Comparison of ENCODE assay signal across 36 cellular contexts in genomic region chr12:48775991-48776649, GRCh38. TPM values are rescaled to one million over a fixed set of nuclear protein-coding genes. Genes with fewer than 3 reads are reported as not detected.
"Had no signal": no experiment of that assay in that cellular context is flagged by ENCODE, and none has a peak within 500 bp of the region (broad histone marks: within the 10 kb centered on the region; RNA-seq: fewer than 3 reads in every experiment).

No MANE protein-coding gene starts in this region.

- H3K4me3 ChIP-seq: adrenal gland, ascending aorta, breast epithelium, cardiac muscle cell, esophagus muscularis mucosa, gastrocnemius medialis had no signal

- H3K9me3 ChIP-seq: adrenal gland, ascending aorta, breast epithelium, esophagus muscularis mucosa, gastrocnemius medialis had no signal

- ATAC-seq: activated CD4-positive, CD25-positive, alpha-beta regulatory T cell treated with anti-CD3 and anti-CD28 coated beads, Interleukin-2, amount 50 U/mL, for 24 hours; activated CD8-positive, alpha-beta T cell treated with anti-CD3 and anti-CD28 coated beads for 36 hours; activated naive CD8-positive, alpha-beta T cell treated with anti-CD3 and anti-CD28 coated beads, Interleukin-2, amount 50 U/mL, for 24 hours; activated T-cell treated with anti-CD3 and anti-CD28 coated beads, Interleukin-2, amount 50 U/mL, for 4 hours; effector memory CD8-positive, alpha-beta T cell; foreskin keratinocyte; gastrocnemius medialis; T-helper 17 cell had no signal

- H3K27me3 ChIP-seq: adrenal gland, ascending aorta, breast epithelium, cardiac muscle cell, esophagus muscularis mucosa, foreskin keratinocyte, gastrocnemius medialis had no signal

- H3K27me3 Mint-ChIP-seq: activated CD8-positive, alpha-beta T cell treated with anti-CD3 and anti-CD28 coated beads for 36 hours; activated naive CD4-positive, alpha-beta T cell treated with anti-CD3 and anti-CD28 coated beads, Interleukin-2, amount 50 U/mL, for 24 hours; activated naive CD8-positive, alpha-beta T cell treated with anti-CD3 and anti-CD28 coated beads for 36 hours; activated naive CD8-positive, alpha-beta T cell treated with anti-CD3 and anti-CD28 coated beads, Interleukin-2, amount 50 U/mL, for 24 hours; brain had no signal

- FAIRE-seq: colon had no signal

- H3K4me3 Mint-ChIP-seq: activated B cell treated with CpG ODN at 0.5 μM for 24 hours; activated CD8-positive, alpha-beta T cell treated with anti-CD3 and anti-CD28 coated beads for 36 hours; activated naive CD4-positive, alpha-beta T cell treated with anti-CD3 and anti-CD28 coated beads for 36 hours; activated naive CD4-positive, alpha-beta T cell treated with anti-CD3 and anti-CD28 coated beads, Interleukin-2, amount 50 U/mL, for 24 hours; activated naive CD8-positive, alpha-beta T cell treated with anti-CD3 and anti-CD28 coated beads for 36 hours; activated naive CD8-positive, alpha-beta T cell treated with anti-CD3 and anti-CD28 coated beads, Interleukin-2, amount 50 U/mL, for 24 hours; activated T-cell treated with anti-CD3 and anti-CD28 coated beads, Interleukin-2, amount 50 U/mL, for 4 hours; brain; central memory CD8-positive, alpha-beta T cell; effector memory CD8-positive, alpha-beta T cell; T-helper 17 cell; T-helper 2 cell treated with Interferon-gamma antibody and Interleukin-4, amounts not matched to agents 5 μg/mL and 100 μg/mL, for 36 hours had no signal

- H3K27ac ChIP-seq: adrenal gland, ascending aorta, breast epithelium, cardiac muscle cell, esophagus muscularis mucosa, foreskin keratinocyte, gastrocnemius medialis, WERI-Rb-1 had no signal

- H3K4me1 Mint-ChIP-seq: activated naive CD4-positive, alpha-beta T cell treated with anti-CD3 and anti-CD28 coated beads, Interleukin-2, amount 50 U/mL, for 24 hours; activated naive CD8-positive, alpha-beta T cell treated with anti-CD3 and anti-CD28 coated beads for 36 hours; activated naive CD8-positive, alpha-beta T cell treated with anti-CD3 and anti-CD28 coated beads, Interleukin-2, amount 50 U/mL, for 24 hours; central memory CD8-positive, alpha-beta T cell had no signal

- H3K36me3 ChIP-seq: breast epithelium had no signal

- H3K9me3 Mint-ChIP-seq: activated B cell treated with CpG ODN at 0.5 μM for 24 hours; activated CD8-positive, alpha-beta T cell treated with anti-CD3 and anti-CD28 coated beads for 36 hours; activated naive CD4-positive, alpha-beta T cell treated with anti-CD3 and anti-CD28 coated beads for 36 hours; activated naive CD4-positive, alpha-beta T cell treated with anti-CD3 and anti-CD28 coated beads, Interleukin-2, amount 50 U/mL, for 24 hours; activated naive CD8-positive, alpha-beta T cell treated with anti-CD3 and anti-CD28 coated beads for 36 hours; activated naive CD8-positive, alpha-beta T cell treated with anti-CD3 and anti-CD28 coated beads, Interleukin-2, amount 50 U/mL, for 24 hours; activated T-cell treated with anti-CD3 and anti-CD28 coated beads, Interleukin-2, amount 50 U/mL, for 4 hours; activated T-helper 2 cell treated with anti-CD3 and anti-CD28 coated beads, Interferon-gamma antibody, Interleukin-2, Interleukin-4, amounts not matched to agents 10 μg/mL and 5 μg/mL and 100 μg/mL, durations not matched to agents 14 hours and 24 hours and 36 hours; brain; central memory CD8-positive, alpha-beta T cell; effector memory CD8-positive, alpha-beta T cell; T-helper 2 cell treated with Interferon-gamma antibody and Interleukin-4, amounts not matched to agents 5 μg/mL and 100 μg/mL, for 36 hours had no signal

- H3K36me3 Mint-ChIP-seq: activated naive CD4-positive, alpha-beta T cell treated with anti-CD3 and anti-CD28 coated beads, Interleukin-2, amount 50 U/mL, for 24 hours; activated naive CD8-positive, alpha-beta T cell treated with anti-CD3 and anti-CD28 coated beads for 36 hours had no signal

- H3K27ac Mint-ChIP-seq: activated B cell treated with CpG ODN at 0.5 μM for 24 hours; activated CD8-positive, alpha-beta T cell treated with anti-CD3 and anti-CD28 coated beads for 36 hours; activated naive CD4-positive, alpha-beta T cell treated with anti-CD3 and anti-CD28 coated beads for 36 hours; activated naive CD4-positive, alpha-beta T cell treated with anti-CD3 and anti-CD28 coated beads, Interleukin-2, amount 50 U/mL, for 24 hours; activated naive CD8-positive, alpha-beta T cell treated with anti-CD3 and anti-CD28 coated beads for 36 hours; activated naive CD8-positive, alpha-beta T cell treated with anti-CD3 and anti-CD28 coated beads, Interleukin-2, amount 50 U/mL, for 24 hours; activated T-helper 2 cell treated with anti-CD3 and anti-CD28 coated beads, Interferon-gamma antibody, Interleukin-2, Interleukin-4, amounts not matched to agents 10 μg/mL and 5 μg/mL and 100 μg/mL, durations not matched to agents 14 hours and 24 hours and 36 hours; effector memory CD8-positive, alpha-beta T cell; T-helper 17 cell; T-helper 2 cell treated with Interferon-gamma antibody and Interleukin-4, amounts not matched to agents 5 μg/mL and 100 μg/mL, for 36 hours had no signal

- DNase-seq: activated B cell treated with CpG ODN at 0.5 μM for 24 hours; activated CD4-positive, alpha-beta T cell treated with anti-CD3 and anti-CD28 coated beads for 48 hours; activated CD4-positive, alpha-beta T cell treated with anti-CD3 and anti-CD28 coated beads, Interleukin-2, amount 50 U/mL, for 1 hour; activated CD4-positive, alpha-beta T cell treated with anti-CD3 and anti-CD28 coated beads, Interleukin-2, amount 50 U/mL, for 48 hours; activated CD8-positive, alpha-beta memory T cell treated with anti-CD3 and anti-CD28 coated beads for 24 hours; activated CD8-positive, alpha-beta T cell treated with anti-CD3 and anti-CD28 coated beads for 36 hours; activated effector memory CD4-positive, alpha-beta T cell treated with anti-CD3 and anti-CD28 coated beads, Interleukin-2, amount 50 U/mL, for 16 hours; activated naive CD4-positive, alpha-beta T cell treated with anti-CD3 and anti-CD28 coated beads for 36 hours; activated naive CD8-positive, alpha-beta T cell treated with anti-CD3 and anti-CD28 coated beads for 36 hours; activated naive CD8-positive, alpha-beta T cell treated with anti-CD3 and anti-CD28 coated beads, Interleukin-2, amount 50 U/mL, for 24 hours; activated T-cell treated with anti-CD3 and anti-CD28 coated beads, Interleukin-2, amount 50 U/mL, for 4 hours; adrenal gland; amygdala; cortex of kidney; dermis blood vessel endothelial cell; effector CD4-positive, alpha-beta T cell; effector memory CD8-positive, alpha-beta T cell; erythroblast; foreskin keratinocyte; gastrocnemius medialis; glutamatergic neuron; T-helper 1 cell; T-helper 17 cell; T1000; WERI-Rb-1 had no signal

- H3K4me1 ChIP-seq: foreskin keratinocyte had no signal

RNA-seq across cellular contexts. Expression of gene ADCY6, which starts 12.8 kb away (rescaled TPM):
- total RNA-seq: activated CD8-positive, alpha-beta T cell treated with anti-CD3 and anti-CD28 coated beads for 36 hours had no signal
